8 cellular contexts compared by ENCODE assay signal in the genomic region with DNA sequence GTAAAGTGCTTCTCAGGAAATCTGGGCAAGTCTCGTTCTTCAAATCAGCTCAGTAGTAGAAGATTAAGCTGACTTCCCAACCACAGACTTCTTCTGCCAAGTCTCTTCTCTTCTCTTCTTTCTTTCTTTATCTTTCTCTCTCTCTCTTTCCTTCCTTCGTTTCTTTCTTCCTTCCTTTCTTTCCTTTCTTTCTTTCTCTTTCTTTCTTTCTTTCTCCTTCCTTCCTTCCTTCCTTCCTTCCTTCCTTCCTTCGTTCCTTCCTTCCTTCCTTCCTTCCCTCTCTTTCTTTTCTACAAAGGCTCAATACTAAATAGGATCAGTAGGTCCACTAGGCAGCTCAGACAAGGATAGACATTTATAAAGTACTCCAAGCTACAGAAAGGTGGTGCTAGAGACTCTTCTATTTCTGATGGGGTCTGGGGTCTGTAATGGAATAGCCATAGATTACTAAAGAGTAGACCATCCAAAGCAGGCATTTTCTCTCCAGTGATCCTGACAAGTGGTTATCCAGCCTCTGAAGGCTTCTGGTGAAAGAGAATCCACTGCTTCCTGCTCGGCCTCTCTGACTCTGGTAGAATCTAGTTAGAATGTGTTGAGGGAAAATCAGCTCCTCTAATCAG.
DNase-seq lines count a peak whose midpoint lies in the region; ATAC-seq and TF ChIP-seq lines count a peak whose summit lies in the region.

No MANE protein-coding gene starts in this region.

- no peak overlapping the region for H3K27ac ChIP-seq in AG04450 (ENCODE audit: low read depth, low read length)

- H3K4me3 ChIP-seq in AG04450 (ENCODE audit: low read depth, low read length) (no peak overlapping the region), epithelial cell of esophagus (ENCODE audit: low read length) (no peak overlapping the region)

- H3K9me3 ChIP-seq in AG04450 (ENCODE audit: control insufficient read depth, insufficient read depth, low read length), result no peaks in the 10 kb centered on the region

- ATAC-seq in GM18907 (IDR thresholded peaks at IDR 0.05; ENCODE audit: unreplicated experiment) (peak; percentile 51), HG02885 (IDR thresholded peaks at IDR 0.05; ENCODE audit: poor library complexity, unreplicated experiment) (no peak), HG02763 (IDR thresholded peaks at IDR 0.05; ENCODE audit: unreplicated experiment) (no peak), HG02610 (IDR thresholded peaks at IDR 0.05; ENCODE audit: unreplicated experiment) (no peak)

- CTCF ChIA-PET in AG04450 (lab: Charles Lee), result interaction anchor here (0.7 to 6.7 kb wide), 4 partner anchors 36 to 676 kb away, joined by 3 to 126 read pairs (median 4); no protein-coding TSS in a partner anchor

- DNase-seq in AG04450 (ENCODE audit: low read depth, low spot score) (no peak), NCI-H748 treated with DMSO at 0.1 percent for 48 hours (lab: John Stamatoyannopoulos, UW) (peak; percentile 66), epithelial cell of esophagus (ENCODE audit: low read depth) (no peak)
- no peak for DNase-seq in activated naive CD4-positive, alpha-beta T cell treated with anti-CD3 and anti-CD28 coated beads, Interleukin-2, amount 50 U/mL, for 16 hours

- POLR2A ChIA-PET in AG04450 (lab: Yijun Ruan, JAX), result no interaction called here

- peak; percentile 35 for TF ChIP-seq CTCF in AG04450 (IDR thresholded peaks at IDR 0.05; ENCODE audit: low read depth, low read length)
- peak; percentile 50 for TF ChIP-seq CTCF in epithelial cell of esophagus (IDR thresholded peaks at IDR 0.05; ENCODE audit: insufficient read depth, low read depth, low read length, missing control alignments)

- no peaks in the 10 kb centered on the region for H3K27me3 ChIP-seq in AG04450 (ENCODE audit: control insufficient read depth, insufficient read depth, low read length)
